13 cellular contexts compared by ENCODE assay signal in the genomic region with DNA sequence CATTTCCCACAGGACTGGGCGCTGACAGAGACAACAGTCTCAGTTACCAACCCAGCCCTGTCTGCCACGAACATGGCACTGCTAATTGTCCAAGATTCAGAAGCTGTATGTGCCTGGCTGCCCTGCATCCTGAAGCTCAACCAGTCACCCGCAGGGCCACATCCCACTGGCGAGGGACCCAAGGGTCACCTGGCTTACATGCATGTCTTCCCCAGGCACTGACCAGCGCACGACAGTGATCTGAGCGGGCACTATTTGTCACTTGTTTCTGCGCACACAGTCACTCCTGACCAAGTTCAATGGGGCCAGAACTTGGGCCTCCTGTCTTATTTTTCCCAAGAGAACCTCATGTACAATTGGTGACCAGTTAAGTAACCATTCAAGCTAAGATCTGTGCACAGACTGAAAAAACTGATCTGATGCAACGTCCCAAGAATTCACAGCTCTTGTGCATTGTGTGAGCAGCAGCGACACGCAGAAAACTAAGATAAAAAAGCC. TPM values are rescaled to one million over a fixed set of nuclear protein-coding genes. Genes with fewer than 3 reads are reported as not detected.
A peak's percentile ranks its signal among the peaks of the same experiment; 100 is the strongest.
DNase-seq lines count a peak whose midpoint lies in the region; TF ChIP-seq lines count a peak whose summit lies in the region.
"Had no signal": no experiment of that assay in that cellular context is flagged by ENCODE, and none has a peak within 500 bp of the region (broad histone marks: within the 10 kb centered on the region; RNA-seq: fewer than 3 reads in every experiment).

No MANE protein-coding gene starts in this region.

- H3K9me3 ChIP-seq in tibial nerve (no peaks in the 10 kb centered on the region), WERI-Rb-1 (ENCODE audit: severe bottlenecking) (no peaks in the 10 kb centered on the region)
- H3K9me3 ChIP-seq: ovary had no signal

- H3K4me1 Mint-ChIP-seq in activated naive CD8-positive, alpha-beta T cell (ENCODE audit: low read depth) = peaks cover 83% of the 10 kb centered on the region
- H3K4me1 Mint-ChIP-seq in activated naive CD8-positive, alpha-beta T cell treated with anti-CD3 and anti-CD28 coated beads for 36 hours = peaks cover 78% of the 10 kb centered on the region
- peaks cover 57% of the 10 kb centered on the region for H3K4me1 Mint-ChIP-seq in activated T-helper 1 cell treated with anti-CD3 and anti-CD28 coated beads, Interleukin-12 subunit alpha, Interleukin-12 subunit beta, Interleukin-2, Interleukin-4 antibody, amounts not matched to agents 30 ng/mL and 10 ng/mL and 1 ng/mL, durations not matched to agents 14 hours and 24 hours and 36 hours (ENCODE audit: low read depth)

- H3K27ac Mint-ChIP-seq in activated naive CD8-positive, alpha-beta T cell = no peak overlapping the region
- no peak overlapping the region for H3K27ac Mint-ChIP-seq in activated naive CD8-positive, alpha-beta T cell treated with anti-CD3 and anti-CD28 coated beads for 36 hours
- H3K27ac Mint-ChIP-seq in activated T-helper 1 cell treated with anti-CD3 and anti-CD28 coated beads, Interleukin-12 subunit alpha, Interleukin-12 subunit beta, Interleukin-2, Interleukin-4 antibody, amounts not matched to agents 30 ng/mL and 10 ng/mL and 1 ng/mL, durations not matched to agents 14 hours and 24 hours and 36 hours = no peak overlapping the region

- no peaks in the 10 kb centered on the region for H3K27me3 Mint-ChIP-seq in activated naive CD8-positive, alpha-beta T cell
- no peaks in the 10 kb centered on the region for H3K27me3 Mint-ChIP-seq in activated naive CD8-positive, alpha-beta T cell treated with anti-CD3 and anti-CD28 coated beads for 36 hours
- H3K27me3 Mint-ChIP-seq in activated T-helper 1 cell treated with anti-CD3 and anti-CD28 coated beads, Interleukin-12 subunit alpha, Interleukin-12 subunit beta, Interleukin-2, Interleukin-4 antibody, amounts not matched to agents 30 ng/mL and 10 ng/mL and 1 ng/mL, durations not matched to agents 14 hours and 24 hours and 36 hours (ENCODE audit: insufficient read depth) = no peaks in the 10 kb centered on the region

- H3K4me3 ChIP-seq in cardiac fibroblast (replicated peaks in 1 of 2; ENCODE audit: low read depth in 2 of 2, low read length in 2 of 2) (no peak overlapping the region), tibial nerve (no peak overlapping the region), WERI-Rb-1 (ENCODE audit: low read depth, low read length) (no peak overlapping the region)
- H3K4me3 ChIP-seq: ovary had no signal

- peak overlapping the region; percentile 10 for H3K4me3 Mint-ChIP-seq in activated naive CD8-positive, alpha-beta T cell
- H3K4me3 Mint-ChIP-seq in activated naive CD8-positive, alpha-beta T cell treated with anti-CD3 and anti-CD28 coated beads for 36 hours = no peak overlapping the region
- no peak overlapping the region for H3K4me3 Mint-ChIP-seq in activated T-helper 1 cell treated with anti-CD3 and anti-CD28 coated beads, Interleukin-12 subunit alpha, Interleukin-12 subunit beta, Interleukin-2, Interleukin-4 antibody, amounts not matched to agents 30 ng/mL and 10 ng/mL and 1 ng/mL, durations not matched to agents 14 hours and 24 hours and 36 hours

- H3K27ac ChIP-seq in tibial nerve (peak overlapping the region in 3 of 4 donors; percentile 11 to 76 (median 67)), WERI-Rb-1 (no peak overlapping the region)
- H3K27ac ChIP-seq: epithelial cell of prostate, ovary had no signal

- peak in 1 of 2 donors; percentile 19 for TF ChIP-seq EP300 in tibial nerve (IDR thresholded peaks at IDR 0.05)

- H3K36me3 ChIP-seq in tibial nerve = no peaks in the 10 kb centered on the region
- H3K36me3 ChIP-seq in WERI-Rb-1 = no peaks in the 10 kb centered on the region
- H3K36me3 ChIP-seq: ovary had no signal

- WGBS in tibial nerve, 2 donors = 43 to 49% methylated on average over 11 of the region's 11 CpGs

- no peak for TF ChIP-seq POLR2A in tibial nerve (IDR thresholded peaks at IDR 0.05)

- no peaks in the 10 kb centered on the region for H3K36me3 Mint-ChIP-seq in activated naive CD8-positive, alpha-beta T cell
- H3K36me3 Mint-ChIP-seq in activated naive CD8-positive, alpha-beta T cell treated with anti-CD3 and anti-CD28 coated beads for 36 hours = peaks cover 12% of the 10 kb centered on the region
- H3K36me3 Mint-ChIP-seq in activated T-helper 1 cell treated with anti-CD3 and anti-CD28 coated beads, Interleukin-12 subunit alpha, Interleukin-12 subunit beta, Interleukin-2, Interleukin-4 antibody, amounts not matched to agents 30 ng/mL and 10 ng/mL and 1 ng/mL, durations not matched to agents 14 hours and 24 hours and 36 hours (ENCODE audit: low read depth) = no peaks in the 10 kb centered on the region

- no peaks in the 10 kb centered on the region for H3K9me3 Mint-ChIP-seq in activated naive CD8-positive, alpha-beta T cell (ENCODE audit: low read depth)
- no peaks in the 10 kb centered on the region for H3K9me3 Mint-ChIP-seq in activated naive CD8-positive, alpha-beta T cell treated with anti-CD3 and anti-CD28 coated beads for 36 hours
- H3K9me3 Mint-ChIP-seq in activated T-helper 1 cell treated with anti-CD3 and anti-CD28 coated beads, Interleukin-12 subunit alpha, Interleukin-12 subunit beta, Interleukin-2, Interleukin-4 antibody, amounts not matched to agents 30 ng/mL and 10 ng/mL and 1 ng/mL, durations not matched to agents 14 hours and 24 hours and 36 hours = no peaks in the 10 kb centered on the region

- TF ChIP-seq CTCF in cardiac fibroblast (IDR thresholded peaks at IDR 0.05; ENCODE audit: low read depth, low read length) (no peak), tibial nerve (IDR thresholded peaks at IDR 0.05) (no peak), WERI-Rb-1 (IDR thresholded peaks at IDR 0.05; ENCODE audit: low read depth, low read length) (no peak)

- no peaks in the 10 kb centered on the region for H3K27me3 ChIP-seq in tibial nerve
- no peaks in the 10 kb centered on the region for H3K27me3 ChIP-seq in WERI-Rb-1 (ENCODE audit: insufficient read depth, low read depth, severe bottlenecking)
- H3K27me3 ChIP-seq: ovary had no signal

- peaks cover 0 to 91% (median 56%) of the 10 kb centered on the region in 4 donors for H3K4me1 ChIP-seq in tibial nerve

- DNase-seq in activated naive CD8-positive, alpha-beta T cell treated with anti-CD3 and anti-CD28 coated beads for 36 hours = no peak
- DNase-seq in cardiac fibroblast (ENCODE audit: low read depth in 2 of 2) = peak; percentile 65 to 75
- peak; percentile 35 for DNase-seq in kidney tubule cell (ENCODE audit: low spot score)
- DNase-seq in tibial nerve (ENCODE audit: low spot score in 2 of 2) = no peak
- DNase-seq in activated T-helper 1 cell treated with anti-CD3 and anti-CD28 coated beads, Interleukin-12 subunit alpha, Interleukin-12 subunit beta, Interleukin-2, Interleukin-4 antibody, amounts not matched to agents 30 ng/mL and 10 ng/mL and 1 ng/mL, durations not matched to agents 14 hours and 24 hours and 36 hours (ENCODE audit: low spot score) = no peak
- no peak for DNase-seq in WERI-Rb-1
- no peak for DNase-seq in kidney glomerular epithelial cell (lab: John Stamatoyannopoulos, UW)
- DNase-seq: activated CD4-positive, alpha-beta T cell treated with anti-CD3 and anti-CD28 coated beads, Interleukin-2, amount 50 U/mL, for 4 hours; amniotic stem cell; ovary; stimulated activated CD4-positive, alpha-beta T cell treated with anti-CD3 and anti-CD28 coated beads, Interleukin-4, amount 100 ng/mL, for 24 hours had no signal

- intact Hi-C loops in activated T-helper 1 cell treated with anti-CD3 and anti-CD28 coated beads, Interleukin-12 subunit alpha, Interleukin-12 subunit beta, Interleukin-2, Interleukin-4 antibody, amounts not matched to agents 30 ng/mL and 10 ng/mL and 1 ng/mL, durations not matched to agents 14 hours and 24 hours and 36 hours (cut with micrococcal nuclease) = loop anchor here (1.0 kb wide), 1 partner anchor 10 kb away; no protein-coding TSS in a partner anchor

RNA-seq across cellular contexts. Expression of a gene that starts 13.1 kb away (rescaled TPM):
- total RNA-seq in activated naive CD8-positive, alpha-beta T cell treated with anti-CD3 and anti-CD28 coated beads for 36 hours = 100 to 1,000 TPM; 167 to 175 TPM
- 100 to 1,000 TPM in 1 of 4 donors, 10 to 100 TPM in 3; 83.4 to 114 (median 89.6) TPM for total RNA-seq in tibial nerve
- total RNA-seq in activated T-helper 1 cell treated with anti-CD3 and anti-CD28 coated beads, Interleukin-12 subunit alpha, Interleukin-12 subunit beta, Interleukin-2, Interleukin-4 antibody, amounts not matched to agents 30 ng/mL and 10 ng/mL and 1 ng/mL, durations not matched to agents 14 hours and 24 hours and 36 hours = 184 and 188 TPM in 2 replicates

Comparison
In these comparisons a context has a peak if more than half of its experiments do, and no peak if none do; other contexts are left out.
1. DNase-seq: peak in cardiac fibroblast (2 of 2) and kidney tubule cell (single experiment); none in activated naive CD8-positive, alpha-beta T cell treated with anti-CD3 and anti-CD28 coated beads for 36 hours (single experiment), tibial nerve (0 of 2), activated T-helper 1 cell treated with anti-CD3 and anti-CD28 coated beads, Interleukin-12 subunit alpha, Interleukin-12 subunit beta, Interleukin-2, Interleukin-4 antibody, amounts not matched to agents 30 ng/mL and 10 ng/mL and 1 ng/mL, durations not matched to agents 14 hours and 24 hours and 36 hours (single experiment), WERI-Rb-1 (single experiment) and kidney glomerular epithelial cell (single experiment).